1 cellular context compared by ENCODE assay signal in the genomic region with DNA sequence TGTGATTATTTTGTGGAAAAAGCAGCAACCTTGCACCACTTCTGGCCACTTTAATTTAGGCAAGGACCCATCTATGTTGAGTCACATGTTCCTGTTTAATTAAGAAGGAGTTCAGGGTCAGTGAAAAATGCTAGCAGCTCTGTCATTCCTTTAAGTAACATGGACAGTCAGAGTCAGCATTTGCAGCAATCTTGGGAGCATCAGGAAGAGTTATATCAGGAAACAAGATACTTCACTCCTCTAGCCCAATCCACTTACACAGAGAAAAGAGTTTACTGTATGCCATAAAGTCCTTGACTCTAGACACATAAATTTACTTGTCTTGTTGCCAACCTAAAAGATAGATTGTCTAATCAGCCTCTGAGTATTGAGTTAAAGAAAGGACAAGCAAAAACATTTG.
TF ChIP-seq lines count a peak whose summit lies in the region.

No MANE protein-coding gene starts in this region.

TF ChIP-seq in SK-N-SH treated with all-trans-retinoic acid at 6 μM for 48 hours, 23 proteins besides CTCF, POLR2A, EP300 and RAD21 (continued from another document):
- TF ChIP-seq, protein P1, sequence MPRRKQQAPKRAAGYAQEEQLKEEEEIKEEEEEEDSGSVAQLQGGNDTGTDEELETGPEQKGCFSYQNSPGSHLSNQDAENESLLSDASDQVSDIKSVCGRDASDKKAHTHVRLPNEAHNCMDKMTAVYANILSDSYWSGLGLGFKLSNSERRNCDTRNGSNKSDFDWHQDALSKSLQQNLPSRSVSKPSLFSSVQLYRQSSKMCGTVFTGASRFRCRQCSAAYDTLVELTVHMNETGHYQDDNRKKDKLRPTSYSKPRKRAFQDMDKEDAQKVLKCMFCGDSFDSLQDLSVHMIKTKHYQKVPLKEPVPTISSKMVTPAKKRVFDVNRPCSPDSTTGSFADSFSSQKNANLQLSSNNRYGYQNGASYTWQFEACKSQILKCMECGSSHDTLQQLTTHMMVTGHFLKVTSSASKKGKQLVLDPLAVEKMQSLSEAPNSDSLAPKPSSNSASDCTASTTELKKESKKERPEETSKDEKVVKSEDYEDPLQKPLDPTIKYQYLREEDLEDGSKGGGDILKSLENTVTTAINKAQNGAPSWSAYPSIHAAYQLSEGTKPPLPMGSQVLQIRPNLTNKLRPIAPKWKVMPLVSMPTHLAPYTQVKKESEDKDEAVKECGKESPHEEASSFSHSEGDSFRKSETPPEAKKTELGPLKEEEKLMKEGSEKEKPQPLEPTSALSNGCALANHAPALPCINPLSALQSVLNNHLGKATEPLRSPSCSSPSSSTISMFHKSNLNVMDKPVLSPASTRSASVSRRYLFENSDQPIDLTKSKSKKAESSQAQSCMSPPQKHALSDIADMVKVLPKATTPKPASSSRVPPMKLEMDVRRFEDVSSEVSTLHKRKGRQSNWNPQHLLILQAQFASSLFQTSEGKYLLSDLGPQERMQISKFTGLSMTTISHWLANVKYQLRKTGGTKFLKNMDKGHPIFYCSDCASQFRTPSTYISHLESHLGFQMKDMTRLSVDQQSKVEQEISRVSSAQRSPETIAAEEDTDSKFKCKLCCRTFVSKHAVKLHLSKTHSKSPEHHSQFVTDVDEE (CRISPR knock-in tag; IDR thresholded peaks at IDR 0.05): no peak
- TF ChIP-seq ZFP30 (CRISPR knock-in tag; IDR thresholded peaks at IDR 0.05) (no peak), ZNF8 (CRISPR knock-in tag; IDR thresholded peaks at IDR 0.05) (no peak), ZFP3 (CRISPR knock-in tag; IDR thresholded peaks at IDR 0.05) (no peak), RARB (CRISPR knock-in tag; IDR thresholded peaks at IDR 0.05) (no peak), ZC3H10 (CRISPR knock-in tag; IDR thresholded peaks at IDR 0.05) (no peak), TCF4 (CRISPR knock-in tag; IDR thresholded peaks at IDR 0.05; ENCODE audit: borderline replicate concordance) (no peak), OSR1 (CRISPR knock-in tag; IDR thresholded peaks at IDR 0.05) (no peak), ZNF565 (CRISPR knock-in tag; conservative IDR thresholded peaks at IDR 0.05; ENCODE audit: low read depth) (no peak)
- TF ChIP-seq, protein P2, sequence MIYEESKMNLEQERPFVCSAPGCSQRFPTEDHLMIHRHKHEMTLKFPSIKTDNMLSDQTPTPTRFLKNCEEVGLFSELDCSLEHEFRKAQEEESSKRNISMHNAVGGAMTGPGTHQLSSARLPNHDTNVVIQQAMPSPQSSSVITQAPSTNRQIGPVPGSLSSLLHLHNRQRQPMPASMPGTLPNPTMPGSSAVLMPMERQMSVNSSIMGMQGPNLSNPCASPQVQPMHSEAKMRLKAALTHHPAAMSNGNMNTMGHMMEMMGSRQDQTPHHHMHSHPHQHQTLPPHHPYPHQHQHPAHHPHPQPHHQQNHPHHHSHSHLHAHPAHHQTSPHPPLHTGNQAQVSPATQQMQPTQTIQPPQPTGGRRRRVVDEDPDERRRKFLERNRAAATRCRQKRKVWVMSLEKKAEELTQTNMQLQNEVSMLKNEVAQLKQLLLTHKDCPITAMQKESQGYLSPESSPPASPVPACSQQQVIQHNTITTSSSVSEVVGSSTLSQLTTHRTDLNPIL (CRISPR knock-in tag; IDR thresholded peaks at IDR 0.05; ENCODE audit: low read depth): no peak
- TF ChIP-seq, protein P3, sequence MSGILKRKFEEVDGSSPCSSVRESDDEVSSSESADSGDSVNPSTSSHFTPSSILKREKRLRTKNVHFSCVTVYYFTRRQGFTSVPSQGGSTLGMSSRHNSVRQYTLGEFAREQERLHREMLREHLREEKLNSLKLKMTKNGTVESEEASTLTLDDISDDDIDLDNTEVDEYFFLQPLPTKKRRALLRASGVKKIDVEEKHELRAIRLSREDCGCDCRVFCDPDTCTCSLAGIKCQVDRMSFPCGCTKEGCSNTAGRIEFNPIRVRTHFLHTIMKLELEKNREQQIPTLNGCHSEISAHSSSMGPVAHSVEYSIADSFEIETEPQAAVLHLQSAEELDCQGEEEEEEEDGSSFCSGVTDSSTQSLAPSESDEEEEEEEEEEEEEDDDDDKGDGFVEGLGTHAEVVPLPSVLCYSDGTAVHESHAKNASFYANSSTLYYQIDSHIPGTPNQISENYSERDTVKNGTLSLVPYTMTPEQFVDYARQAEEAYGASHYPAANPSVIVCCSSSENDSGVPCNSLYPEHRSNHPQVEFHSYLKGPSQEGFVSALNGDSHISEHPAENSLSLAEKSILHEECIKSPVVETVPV (CRISPR knock-in tag; IDR thresholded peaks at IDR 0.05): no peak
TF ChIP-seq in SK-N-SH treated with all-trans-retinoic acid at 6 μM for 48 hours: peak in this region for 0.
